ENCODE assay signal across 22 cellular contexts in genomic region chr3:179991104-179991503, GRCh38. TPM values are rescaled to one million over a fixed set of nuclear protein-coding genes. Genes with fewer than 3 reads are reported as not detected.
DNase-seq lines count a peak whose midpoint lies in the region; ATAC-seq, FAIRE-seq and TF ChIP-seq lines count a peak whose summit lies in the region.
"Had no signal": no experiment of that assay in that cellular context is flagged by ENCODE, and none has a peak within 500 bp of the region (broad histone marks: within the 10 kb centered on the region; RNA-seq: fewer than 3 reads in every experiment).

No MANE protein-coding gene starts in this region.

- BruUV-seq in mammary epithelial cell (replicated peaks; lab: Mats Ljungman, UMichigan) (no TSS peak), MCF 10A (replicated peaks; lab: Mats Ljungman, UMichigan) (no TSS peak)

- in situ Hi-C loops in mammary epithelial cell (cut with MboI; ENCODE audit: low sequenced_read_pairs in 2 of 2), result no loop called here

- H3K4me1 Mint-ChIP-seq in MCF 10A (ENCODE audit: insufficient read depth, unreplicated experiment), result no peaks in the 10 kb centered on the region
- H3K4me1 Mint-ChIP-seq: T-cell had no signal

- FAIRE-seq in D721Med (lab: Jason Lieb, UNC), result no peak
- FAIRE-seq: GM12878, K562 had no signal

- WGBS in mammary epithelial cell (ENCODE audit: low coverage, missing lambda C conversion rate), result 98% methylated on average over 4 of the region's 4 CpGs

- H3K79me2 ChIP-seq in mammary epithelial cell (ENCODE audit: insufficient read depth, low read length), result no peaks in the 10 kb centered on the region

- H2AFZ ChIP-seq in mammary epithelial cell (ENCODE audit: low read depth, low read length), result no peak overlapping the region
- H2AFZ ChIP-seq: GM23248 had no signal

- no peaks in the 10 kb centered on the region for H3K9me3 Mint-ChIP-seq in MCF 10A (ENCODE audit: unreplicated experiment)
- H3K9me3 Mint-ChIP-seq: T-cell had no signal

- no peaks in the 10 kb centered on the region for H3K36me3 Mint-ChIP-seq in MCF 10A (ENCODE audit: insufficient read depth, unreplicated experiment)
- H3K36me3 Mint-ChIP-seq: T-cell had no signal

- no peak overlapping the region for H3K27ac Mint-ChIP-seq in MCF 10A (ENCODE audit: low read depth, unreplicated experiment)
- H3K27ac Mint-ChIP-seq: T-cell had no signal

- ATAC-seq in HG03097 (IDR thresholded peaks at IDR 0.05; ENCODE audit: low FRiP score, unreplicated experiment), result no peak
- ATAC-seq: GM12878, K562, T-cell had no signal

- no peaks in the 10 kb centered on the region for H4K20me1 ChIP-seq in mammary epithelial cell (ENCODE audit: insufficient read depth, low read length)
- H4K20me1 ChIP-seq: BLaER1 had no signal

- TF ChIP-seq CTCF in mammary epithelial cell (conservative IDR thresholded peaks at IDR 0.05 in 1 of 2, IDR thresholded peaks at IDR 0.05 in 1 of 2; ENCODE audit: extremely low read depth in 1 of 2, insufficient read depth in 1 of 2, low read depth in 1 of 2, low read length in 2 of 2) (no peak), MCF 10A (IDR thresholded peaks at IDR 0.05; ENCODE audit: unreplicated experiment) (no peak), epithelial cell of esophagus (IDR thresholded peaks at IDR 0.05; ENCODE audit: insufficient read depth, low read depth, low read length, missing control alignments) (no peak), D721Med (IDR thresholded peaks at IDR 0.05; ENCODE audit: insufficient read depth, missing control alignments) (no peak)

- H3K4me3 ChIP-seq in mammary epithelial cell (replicated peaks in 1 of 3; ENCODE audit: insufficient read depth in 1 of 3, low read depth in 2 of 3, low read length in 3 of 3) (no peak overlapping the region), epithelial cell of esophagus (ENCODE audit: low read length) (no peak overlapping the region)
- H3K4me3 ChIP-seq: BLaER1, GM12878, GM23248, K562 had no signal

- H3K36me3 ChIP-seq in mammary epithelial cell (ENCODE audit: insufficient read depth, low read length), result no peaks in the 10 kb centered on the region
- H3K36me3 ChIP-seq: BLaER1 had no signal

- no peak overlapping the region for H3K4me2 ChIP-seq in mammary epithelial cell (ENCODE audit: insufficient read depth, low read depth, low read length)
- H3K4me2 ChIP-seq: BLaER1, SK-N-SH had no signal

- H3K9ac ChIP-seq in mammary epithelial cell (ENCODE audit: insufficient read depth, low read length), result no peak overlapping the region
- H3K9ac ChIP-seq: BLaER1, GM23248, SK-N-SH had no signal

- intact Hi-C loops in mammary epithelial cell (cut with micrococcal nuclease), result no loop called here
- intact Hi-C loops in MCF 10A (cut with micrococcal nuclease), result no loop called here

- DNase-seq in mammary epithelial cell, result peak; percentile 16
- DNase-seq in MCF 10A (ENCODE audit: unreplicated experiment), result no peak
- DNase-seq in NCI-H2227 (lab: John Stamatoyannopoulos, UW; ENCODE audit: unreplicated experiment), result peak; percentile 22
- peak; percentile 33 for DNase-seq in epithelial cell of esophagus (ENCODE audit: low read depth)
- DNase-seq in D721Med (ENCODE audit: insufficient read length, low spot score), result no peak
- no peak for DNase-seq in inferior parietal cortex (ENCODE audit: extremely low spot score)
- no peak for DNase-seq in activated CD4-positive, alpha-beta T cell treated with anti-CD3 and anti-CD28 coated beads for 4 hours
- DNase-seq: GM23248, MV-4-11, NCI-H187 treated with DMSO at 0.1 percent for 48 hours, NCI-H446 treated with DMSO at 0.1 percent for 48 hours, NCI-H69, RPMI8226, SHP77 treated with DMSO at 0.1 percent for 48 hours, SK-N-SH, T-cell had no signal

- H3K27me3 ChIP-seq in mammary epithelial cell (ENCODE audit: insufficient read depth, low read length), result no peaks in the 10 kb centered on the region
- H3K27me3 ChIP-seq: BLaER1 had no signal

- peaks cover 14% of the 10 kb centered on the region for H3K4me1 ChIP-seq in mammary epithelial cell (ENCODE audit: insufficient read depth, low read length)

- POLR2A ChIA-PET in MCF 10A (lab: Yijun Ruan, JAX), result no interaction called here

- H3K4me3 Mint-ChIP-seq in MCF 10A (ENCODE audit: unreplicated experiment), result no peak overlapping the region
- H3K4me3 Mint-ChIP-seq: T-cell had no signal

- no peak overlapping the region for H3K27ac ChIP-seq in mammary epithelial cell (ENCODE audit: insufficient read depth, low read depth, low read length)
- H3K27ac ChIP-seq: BLaER1, GM23248 had no signal

- CTCF ChIA-PET in mammary epithelial cell (lab: Charles Lee; ENCODE audit: low non-redundant PET), result no interaction called here
- CTCF ChIA-PET in MCF 10A (lab: Yijun Ruan, JAX), result interaction anchor here (1.0 kb wide), 1 partner anchor 223 kb away, joined by 3 read pairs; no protein-coding TSS in a partner anchor

- dilution Hi-C loops in mammary epithelial cell (cut with HindIII; ENCODE audit: low sequenced_read_pairs), result no loop called here

- no peaks in the 10 kb centered on the region for H3K27me3 Mint-ChIP-seq in MCF 10A (ENCODE audit: insufficient read depth, unreplicated experiment)
- H3K27me3 Mint-ChIP-seq: T-cell had no signal

- H3K9me3 ChIP-seq in mammary epithelial cell (replicated peaks; ENCODE audit: insufficient read depth, low read length), result no peaks in the 10 kb centered on the region
- H3K9me3 ChIP-seq: BLaER1, SK-N-SH had no signal

RNA-seq across cellular contexts. Expression of gene PEX5L, which starts 45.6 kb away (rescaled TPM):
- total RNA-seq in mammary epithelial cell (1 to 10 TPM in 1 of 2 donors, under 1 TPM in 1; 0.83 to 7.1 TPM), MCF 10A (2022) (0.32 and 0.47 TPM in 2 replicates)
- polyA plus RNA-seq in mammary epithelial cell, result 0.86 TPM
- polyA minus RNA-seq in mammary epithelial cell, result not detected
- total RNA-seq: A673, GM23248, K562, OCI-LY7, T-cell had no signal
- polyA plus RNA-seq: K562, SK-N-SH had no signal

Comparison
In these comparisons a context has a peak if more than half of its experiments do, and no peak if none do; other contexts are left out.
1. DNase-seq: peak in mammary epithelial cell (single experiment), NCI-H2227 (single experiment) and epithelial cell of esophagus (single experiment); none in MCF 10A (single experiment), D721Med (single experiment), inferior parietal cortex (single experiment) and activated CD4-positive, alpha-beta T cell treated with anti-CD3 and anti-CD28 coated beads for 4 hours (0 of 2).